In genomic region chr16:896261-897199, GRCh38 we compare ENCODE assay signal across 17 cellular contexts.
DNase-seq lines count a peak whose midpoint lies in the region; ATAC-seq and TF ChIP-seq lines count a peak whose summit lies in the region.
"Had no signal": no experiment of that assay in that cellular context is flagged by ENCODE, and none has a peak within 500 bp of the region (broad histone marks: within the 10 kb centered on the region; RNA-seq: fewer than 3 reads in every experiment).

No MANE protein-coding gene starts in this region.

- peaks cover 13 to 42% (median 31%) of the 10 kb centered on the region in 10 experiments; a peak in 19 of 20 replicates for H3K4me1 ChIP-seq in BLaER1 treated with 17β-estradiol and CSF1 and Interleukin-3, amounts not matched to agents 10 nM and 100 nM
- no peaks in the 10 kb centered on the region for H3K4me1 ChIP-seq in suprapubic skin
- H3K4me1 ChIP-seq: Peyer's patch had no signal

- H3K4me2 ChIP-seq in BLaER1 treated with 17β-estradiol and CSF1 and Interleukin-3, amounts not matched to agents 10 nM and 100 nM: peak overlapping the region in 8 of 11 experiments; percentile 68 to 96 (median 92); a peak in 15 of 22 replicates

- 89% methylated on average over 29 of the region's 33 CpGs for WGBS in suprapubic skin

- no peak overlapping the region for H3K9ac ChIP-seq in BLaER1 treated with 17β-estradiol and CSF1 and Interleukin-3, amounts not matched to agents 10 nM and 100 nM

- peak; percentile 14 for ATAC-seq in sciatic nerve
- ATAC-seq in HG02970 (IDR thresholded peaks at IDR 0.05; ENCODE audit: low FRiP score, unreplicated experiment): no peak
- ATAC-seq: HepG2 had no signal

- peaks cover 0 to 74% (median 18%) of the 10 kb centered on the region in 11 experiments; a peak in 11 of 22 replicates for H4K20me1 ChIP-seq in BLaER1 treated with 17β-estradiol and CSF1 and Interleukin-3, amounts not matched to agents 10 nM and 100 nM

- H3K9me3 ChIP-seq in BLaER1 treated with 17β-estradiol and CSF1 and Interleukin-3, amounts not matched to agents 10 nM and 100 nM (replicated peaks in 1 of 11): no peaks in the 10 kb centered on the region
- H3K9me3 ChIP-seq in suprapubic skin: no peaks in the 10 kb centered on the region
- H3K9me3 ChIP-seq: Peyer's patch had no signal

- intact Hi-C loops in sciatic nerve (cut with DNase I): loop anchor here (10.0 kb wide), 1 partner anchor 68 kb away; no protein-coding TSS in a partner anchor

- no peak overlapping the region; a peak in 1 of 22 replicates for H3K27ac ChIP-seq in BLaER1 treated with 17β-estradiol and CSF1 and Interleukin-3, amounts not matched to agents 10 nM and 100 nM
- H3K27ac ChIP-seq in caudate nucleus (ENCODE audit: low read depth, low read length): peak overlapping the region; percentile 100
- no peak overlapping the region for H3K27ac ChIP-seq in suprapubic skin
- H3K27ac ChIP-seq: Peyer's patch had no signal

- H3K27me3 ChIP-seq in BLaER1 treated with 17β-estradiol and CSF1 and Interleukin-3, amounts not matched to agents 10 nM and 100 nM: no peaks in the 10 kb centered on the region
- no peaks in the 10 kb centered on the region for H3K27me3 ChIP-seq in suprapubic skin
- H3K27me3 ChIP-seq: Peyer's patch had no signal

- no peak for TF ChIP-seq EP300 in suprapubic skin (IDR thresholded peaks at IDR 0.05)

- peak in 48 of 61 donors; percentile 11 to 86 (median 60) for DNase-seq in caudate nucleus (lab: John Stamatoyannopoulos, UW)
- peak; percentile 51 for DNase-seq in medulla oblongata (ENCODE audit: extremely low spot score)
- DNase-seq in sciatic nerve (ENCODE audit: low spot score): no peak
- no peak for DNase-seq in suprapubic skin (ENCODE audit: low spot score in 2 of 2)
- no peak for DNase-seq in activated CD8-positive, alpha-beta memory T cell treated with anti-CD3 and anti-CD28 coated beads, Interleukin-2, amount 50 U/mL, for 48 hours
- DNase-seq: Calu3; CD4-positive, alpha-beta T cell; DMS79; Karpas-422; NCI-H1105 treated with DMSO at 0.1 percent for 48 hours; NCI-H1930; NCI-H2171 treated with DMSO at 0.1 percent for 48 hours; Peyer's patch; SHP77 had no signal

- peaks cover 0 to 3% (median 0%) of the 10 kb centered on the region in 11 experiments; a peak in 1 of 22 replicates for H3K36me3 ChIP-seq in BLaER1 treated with 17β-estradiol and CSF1 and Interleukin-3, amounts not matched to agents 10 nM and 100 nM
- H3K36me3 ChIP-seq in suprapubic skin: peaks cover 25% of the 10 kb centered on the region

- TF ChIP-seq CTCF in suprapubic skin (IDR thresholded peaks at IDR 0.05): no peak

- no peak overlapping the region for H3K4me3 ChIP-seq in BLaER1 treated with 17β-estradiol and CSF1 and Interleukin-3, amounts not matched to agents 10 nM and 100 nM
- H3K4me3 ChIP-seq in suprapubic skin: no peak overlapping the region
- H3K4me3 ChIP-seq: Peyer's patch had no signal

- no peak for TF ChIP-seq POLR2A in suprapubic skin (IDR thresholded peaks at IDR 0.05)

Comparison
In these comparisons a context has a peak if more than half of its experiments do, and no peak if none do; other contexts are left out.
1. DNase-seq: peak in caudate nucleus (48 of 61) and medulla oblongata (single experiment); none in sciatic nerve (single experiment), suprapubic skin (0 of 2) and activated CD8-positive, alpha-beta memory T cell treated with anti-CD3 and anti-CD28 coated beads, Interleukin-2, amount 50 U/mL, for 48 hours (single experiment).